Comparison of ENCODE assay signal across 2 cellular contexts in the genomic region with DNA sequence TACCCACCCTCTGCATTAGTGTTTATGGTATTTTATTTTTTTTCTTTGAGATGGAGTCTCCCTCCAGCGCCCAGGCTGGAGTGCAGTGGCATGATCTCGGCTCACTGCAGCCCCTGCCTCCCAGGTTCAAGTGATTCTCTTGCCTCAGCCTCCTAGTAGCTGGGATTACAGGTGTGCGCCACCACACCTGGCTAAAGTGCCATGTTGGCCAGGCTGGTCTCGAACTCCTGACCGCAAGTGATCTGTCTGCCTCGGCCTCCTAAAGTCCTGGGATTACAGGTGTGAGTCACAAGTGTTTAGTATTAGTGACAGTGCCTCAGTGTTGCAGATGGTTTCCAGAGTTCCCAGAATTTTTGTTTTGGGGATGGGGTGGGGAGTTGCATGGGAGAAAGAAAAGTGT.
TF ChIP-seq lines count a peak whose summit lies in the region.

No MANE protein-coding gene starts in this region.

TF ChIP-seq in GM23338, 12 proteins besides CTCF, POLR2A, EP300 and RAD21:
- TF ChIP-seq, protein P1, sequence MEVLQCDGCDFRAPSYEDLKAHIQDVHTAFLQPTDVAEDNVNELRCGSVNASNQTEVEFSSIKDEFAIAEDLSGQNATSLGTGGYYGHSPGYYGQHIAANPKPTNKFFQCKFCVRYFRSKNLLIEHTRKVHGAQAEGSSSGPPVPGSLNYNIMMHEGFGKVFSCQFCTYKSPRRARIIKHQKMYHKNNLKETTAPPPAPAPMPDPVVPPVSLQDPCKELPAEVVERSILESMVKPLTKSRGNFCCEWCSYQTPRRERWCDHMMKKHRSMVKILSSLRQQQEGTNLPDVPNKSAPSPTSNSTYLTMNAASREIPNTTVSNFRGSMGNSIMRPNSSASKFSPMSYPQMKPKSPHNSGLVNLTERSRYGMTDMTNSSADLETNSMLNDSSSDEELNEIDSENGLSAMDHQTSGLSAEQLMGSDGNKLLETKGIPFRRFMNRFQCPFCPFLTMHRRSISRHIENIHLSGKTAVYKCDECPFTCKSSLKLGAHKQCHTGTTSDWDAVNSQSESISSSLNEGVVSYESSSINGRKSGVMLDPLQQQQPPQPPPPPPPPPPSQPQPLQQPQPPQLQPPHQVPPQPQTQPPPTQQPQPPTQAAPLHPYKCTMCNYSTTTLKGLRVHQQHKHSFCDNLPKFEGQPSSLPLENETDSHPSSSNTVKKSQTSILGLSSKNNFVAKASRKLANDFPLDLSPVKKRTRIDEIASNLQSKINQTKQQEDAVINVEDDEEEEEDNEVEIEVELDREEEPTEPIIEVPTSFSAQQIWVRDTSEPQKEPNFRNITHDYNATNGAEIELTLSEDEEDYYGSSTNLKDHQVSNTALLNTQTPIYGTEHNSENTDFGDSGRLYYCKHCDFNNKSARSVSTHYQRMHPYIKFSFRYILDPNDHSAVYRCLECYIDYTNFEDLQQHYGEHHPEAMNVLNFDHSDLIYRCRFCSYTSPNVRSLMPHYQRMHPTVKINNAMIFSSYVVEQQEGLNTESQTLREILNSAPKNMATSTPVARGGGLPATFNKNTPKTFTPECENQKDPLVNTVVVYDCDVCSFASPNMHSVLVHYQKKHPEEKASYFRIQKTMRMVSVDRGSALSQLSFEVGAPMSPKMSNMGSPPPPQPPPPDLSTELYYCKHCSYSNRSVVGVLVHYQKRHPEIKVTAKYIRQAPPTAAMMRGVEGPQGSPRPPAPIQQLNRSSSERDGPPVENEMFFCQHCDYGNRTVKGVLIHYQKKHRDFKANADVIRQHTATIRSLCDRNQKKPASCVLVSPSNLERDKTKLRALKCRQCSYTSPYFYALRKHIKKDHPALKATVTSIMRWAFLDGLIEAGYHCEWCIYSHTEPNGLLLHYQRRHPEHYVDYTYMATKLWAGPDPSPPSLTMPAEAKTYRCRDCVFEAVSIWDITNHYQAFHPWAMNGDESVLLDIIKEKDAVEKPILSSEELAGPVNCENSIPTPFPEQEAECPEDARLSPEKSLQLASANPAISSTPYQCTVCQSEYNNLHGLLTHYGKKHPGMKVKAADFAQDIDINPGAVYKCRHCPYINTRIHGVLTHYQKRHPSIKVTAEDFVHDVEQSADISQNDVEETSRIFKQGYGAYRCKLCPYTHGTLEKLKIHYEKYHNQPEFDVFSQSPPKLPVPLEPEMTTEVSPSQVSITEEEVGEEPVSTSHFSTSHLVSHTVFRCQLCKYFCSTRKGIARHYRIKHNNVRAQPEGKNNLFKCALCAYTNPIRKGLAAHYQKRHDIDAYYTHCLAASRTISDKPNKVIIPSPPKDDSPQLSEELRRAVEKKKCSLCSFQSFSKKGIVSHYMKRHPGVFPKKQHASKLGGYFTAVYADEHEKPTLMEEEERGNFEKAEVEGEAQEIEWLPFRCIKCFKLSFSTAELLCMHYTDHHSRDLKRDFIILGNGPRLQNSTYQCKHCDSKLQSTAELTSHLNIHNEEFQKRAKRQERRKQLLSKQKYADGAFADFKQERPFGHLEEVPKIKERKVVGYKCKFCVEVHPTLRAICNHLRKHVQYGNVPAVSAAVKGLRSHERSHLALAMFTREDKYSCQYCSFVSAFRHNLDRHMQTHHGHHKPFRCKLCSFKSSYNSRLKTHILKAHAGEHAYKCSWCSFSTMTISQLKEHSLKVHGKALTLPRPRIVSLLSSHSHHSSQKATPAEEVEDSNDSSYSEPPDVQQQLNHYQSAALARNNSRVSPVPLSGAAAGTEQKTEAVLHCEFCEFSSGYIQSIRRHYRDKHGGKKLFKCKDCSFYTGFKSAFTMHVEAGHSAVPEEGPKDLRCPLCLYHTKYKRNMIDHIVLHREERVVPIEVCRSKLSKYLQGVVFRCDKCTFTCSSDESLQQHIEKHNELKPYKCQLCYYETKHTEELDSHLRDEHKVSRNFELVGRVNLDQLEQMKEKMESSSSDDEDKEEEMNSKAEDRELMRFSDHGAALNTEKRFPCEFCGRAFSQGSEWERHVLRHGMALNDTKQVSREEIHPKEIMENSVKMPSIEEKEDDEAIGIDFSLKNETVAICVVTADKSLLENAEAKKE (CRISPR knock-in tag; IDR thresholded peaks at IDR 0.05), result no peak
- no peak for TF ChIP-seq ZNF114 (CRISPR knock-in tag; IDR thresholded peaks at IDR 0.05)
- no peak for TF ChIP-seq EZH2phosphoT487 (IDR thresholded peaks at IDR 0.05; ENCODE audit: unreplicated experiment)
- no peak for TF ChIP-seq ZNF331 (CRISPR knock-in tag; IDR thresholded peaks at IDR 0.05; ENCODE audit: low read depth)
- TF ChIP-seq, protein P2, sequence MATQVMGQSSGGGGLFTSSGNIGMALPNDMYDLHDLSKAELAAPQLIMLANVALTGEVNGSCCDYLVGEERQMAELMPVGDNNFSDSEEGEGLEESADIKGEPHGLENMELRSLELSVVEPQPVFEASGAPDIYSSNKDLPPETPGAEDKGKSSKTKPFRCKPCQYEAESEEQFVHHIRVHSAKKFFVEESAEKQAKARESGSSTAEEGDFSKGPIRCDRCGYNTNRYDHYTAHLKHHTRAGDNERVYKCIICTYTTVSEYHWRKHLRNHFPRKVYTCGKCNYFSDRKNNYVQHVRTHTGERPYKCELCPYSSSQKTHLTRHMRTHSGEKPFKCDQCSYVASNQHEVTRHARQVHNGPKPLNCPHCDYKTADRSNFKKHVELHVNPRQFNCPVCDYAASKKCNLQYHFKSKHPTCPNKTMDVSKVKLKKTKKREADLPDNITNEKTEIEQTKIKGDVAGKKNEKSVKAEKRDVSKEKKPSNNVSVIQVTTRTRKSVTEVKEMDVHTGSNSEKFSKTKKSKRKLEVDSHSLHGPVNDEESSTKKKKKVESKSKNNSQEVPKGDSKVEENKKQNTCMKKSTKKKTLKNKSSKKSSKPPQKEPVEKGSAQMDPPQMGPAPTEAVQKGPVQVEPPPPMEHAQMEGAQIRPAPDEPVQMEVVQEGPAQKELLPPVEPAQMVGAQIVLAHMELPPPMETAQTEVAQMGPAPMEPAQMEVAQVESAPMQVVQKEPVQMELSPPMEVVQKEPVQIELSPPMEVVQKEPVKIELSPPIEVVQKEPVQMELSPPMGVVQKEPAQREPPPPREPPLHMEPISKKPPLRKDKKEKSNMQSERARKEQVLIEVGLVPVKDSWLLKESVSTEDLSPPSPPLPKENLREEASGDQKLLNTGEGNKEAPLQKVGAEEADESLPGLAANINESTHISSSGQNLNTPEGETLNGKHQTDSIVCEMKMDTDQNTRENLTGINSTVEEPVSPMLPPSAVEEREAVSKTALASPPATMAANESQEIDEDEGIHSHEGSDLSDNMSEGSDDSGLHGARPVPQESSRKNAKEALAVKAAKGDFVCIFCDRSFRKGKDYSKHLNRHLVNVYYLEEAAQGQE (IDR thresholded peaks at IDR 0.05; ENCODE audit: unreplicated experiment), result no peak
- TF ChIP-seq POLR2AphosphoS5 (IDR thresholded peaks at IDR 0.05; ENCODE audit: low read depth), result peak; percentile 68
- TF ChIP-seq EZH2 (IDR thresholded peaks at IDR 0.05; ENCODE audit: low read depth, unreplicated experiment), result no peak
- no peak for TF ChIP-seq JUNB (IDR thresholded peaks at IDR 0.05; ENCODE audit: unreplicated experiment)

TF ChIP-seq in WTC11, 78 proteins besides CTCF, POLR2A, EP300 and RAD21 (continued from another document):
- TF ChIP-seq, protein P3, sequence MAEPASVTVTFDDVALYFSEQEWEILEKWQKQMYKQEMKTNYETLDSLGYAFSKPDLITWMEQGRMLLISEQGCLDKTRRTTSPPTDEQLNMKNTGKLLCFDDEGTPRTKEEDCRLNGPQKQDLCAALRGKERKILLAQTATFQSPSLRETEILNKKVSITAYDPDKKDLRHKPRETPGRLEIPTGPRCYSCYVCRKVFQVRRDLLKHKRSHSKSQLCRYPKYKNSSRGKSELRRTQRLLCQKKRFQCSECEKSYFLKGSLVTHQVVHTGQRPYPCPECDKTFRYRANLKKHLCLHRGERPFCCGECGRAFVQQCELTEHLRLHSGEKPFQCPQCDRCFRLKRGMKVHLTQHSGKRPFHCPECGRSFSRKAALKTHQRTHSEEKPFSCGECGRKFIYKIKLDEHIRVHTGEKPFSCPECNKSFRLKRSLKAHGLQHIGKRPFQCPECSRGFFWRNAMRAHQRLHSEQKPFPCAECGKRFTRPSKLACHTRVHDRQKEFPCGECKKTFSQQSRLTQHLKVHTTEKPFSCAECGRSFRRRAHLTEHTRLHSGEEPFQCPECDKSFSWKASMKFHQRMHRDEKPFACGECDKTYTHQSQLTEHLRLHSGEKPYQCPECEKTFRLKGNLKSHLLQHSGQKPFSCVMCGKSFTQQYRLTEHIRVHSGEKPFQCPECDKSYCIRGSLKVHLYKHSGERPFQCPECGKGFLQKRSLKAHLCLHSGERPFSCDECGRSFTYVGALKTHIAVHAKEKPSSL (CRISPR knock-in tag; conservative IDR thresholded peaks at IDR 0.05), result 0 out of 2 replicates have a peak, but pooled peaks have one; percentile 52
- TF ChIP-seq CBFB (CRISPR knock-in tag; IDR thresholded peaks at IDR 0.05; ENCODE audit: low read depth) (no peak), ATF1 (CRISPR knock-in tag; IDR thresholded peaks at IDR 0.05) (no peak), NFATC4 (CRISPR knock-in tag; IDR thresholded peaks at IDR 0.05) (peak; percentile 61; the same call in 1 of the 2 replicates), ELF4 (CRISPR knock-in tag; IDR thresholded peaks at IDR 0.05; ENCODE audit: low read depth) (no peak), TEAD4 (CRISPR knock-in tag; IDR thresholded peaks at IDR 0.05) (no peak), ZNF232 (CRISPR knock-in tag; IDR thresholded peaks at IDR 0.05) (no peak), NR1H2 (CRISPR knock-in tag; IDR thresholded peaks at IDR 0.05) (no peak), IRF2 (CRISPR knock-in tag; IDR thresholded peaks at IDR 0.05; ENCODE audit: borderline replicate concordance, low read depth) (no peak), FOXK1 (CRISPR knock-in tag; IDR thresholded peaks at IDR 0.05) (no peak), PRRX2 (CRISPR knock-in tag; IDR thresholded peaks at IDR 0.05) (0 out of 2 replicates have a peak, but pooled peaks have one; percentile 64), NR3C1 (CRISPR knock-in tag; conservative IDR thresholded peaks at IDR 0.05; ENCODE audit: low read depth) (no peak), ZNF121 (CRISPR knock-in tag; IDR thresholded peaks at IDR 0.05) (no peak), RORB (CRISPR knock-in tag; IDR thresholded peaks at IDR 0.05) (no peak)
- TF ChIP-seq, protein P4, sequence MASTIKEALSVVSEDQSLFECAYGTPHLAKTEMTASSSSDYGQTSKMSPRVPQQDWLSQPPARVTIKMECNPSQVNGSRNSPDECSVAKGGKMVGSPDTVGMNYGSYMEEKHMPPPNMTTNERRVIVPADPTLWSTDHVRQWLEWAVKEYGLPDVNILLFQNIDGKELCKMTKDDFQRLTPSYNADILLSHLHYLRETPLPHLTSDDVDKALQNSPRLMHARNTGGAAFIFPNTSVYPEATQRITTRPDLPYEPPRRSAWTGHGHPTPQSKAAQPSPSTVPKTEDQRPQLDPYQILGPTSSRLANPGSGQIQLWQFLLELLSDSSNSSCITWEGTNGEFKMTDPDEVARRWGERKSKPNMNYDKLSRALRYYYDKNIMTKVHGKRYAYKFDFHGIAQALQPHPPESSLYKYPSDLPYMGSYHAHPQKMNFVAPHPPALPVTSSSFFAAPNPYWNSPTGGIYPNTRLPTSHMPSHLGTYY (CRISPR knock-in tag; IDR thresholded peaks at IDR 0.05), result no peak
- TF ChIP-seq, protein P5, sequence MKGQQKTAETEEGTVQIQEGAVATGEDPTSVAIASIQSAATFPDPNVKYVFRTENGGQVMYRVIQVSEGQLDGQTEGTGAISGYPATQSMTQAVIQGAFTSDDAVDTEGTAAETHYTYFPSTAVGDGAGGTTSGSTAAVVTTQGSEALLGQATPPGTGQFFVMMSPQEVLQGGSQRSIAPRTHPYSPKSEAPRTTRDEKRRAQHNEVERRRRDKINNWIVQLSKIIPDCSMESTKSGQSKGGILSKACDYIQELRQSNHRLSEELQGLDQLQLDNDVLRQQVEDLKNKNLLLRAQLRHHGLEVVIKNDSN (CRISPR knock-in tag; IDR thresholded peaks at IDR 0.05), result 0 out of 2 replicates have a peak, but pooled peaks have one; percentile 11
- TF ChIP-seq, protein P6, sequence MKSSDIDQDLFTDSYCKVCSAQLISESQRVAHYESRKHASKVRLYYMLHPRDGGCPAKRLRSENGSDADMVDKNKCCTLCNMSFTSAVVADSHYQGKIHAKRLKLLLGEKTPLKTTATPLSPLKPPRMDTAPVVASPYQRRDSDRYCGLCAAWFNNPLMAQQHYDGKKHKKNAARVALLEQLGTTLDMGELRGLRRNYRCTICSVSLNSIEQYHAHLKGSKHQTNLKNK (CRISPR knock-in tag; IDR thresholded peaks at IDR 0.05), result no peak
- TF ChIP-seq, protein P7, sequence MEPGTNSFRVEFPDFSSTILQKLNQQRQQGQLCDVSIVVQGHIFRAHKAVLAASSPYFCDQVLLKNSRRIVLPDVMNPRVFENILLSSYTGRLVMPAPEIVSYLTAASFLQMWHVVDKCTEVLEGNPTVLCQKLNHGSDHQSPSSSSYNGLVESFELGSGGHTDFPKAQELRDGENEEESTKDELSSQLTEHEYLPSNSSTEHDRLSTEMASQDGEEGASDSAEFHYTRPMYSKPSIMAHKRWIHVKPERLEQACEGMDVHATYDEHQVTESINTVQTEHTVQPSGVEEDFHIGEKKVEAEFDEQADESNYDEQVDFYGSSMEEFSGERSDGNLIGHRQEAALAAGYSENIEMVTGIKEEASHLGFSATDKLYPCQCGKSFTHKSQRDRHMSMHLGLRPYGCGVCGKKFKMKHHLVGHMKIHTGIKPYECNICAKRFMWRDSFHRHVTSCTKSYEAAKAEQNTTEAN (CRISPR knock-in tag; IDR thresholded peaks at IDR 0.05), result no peak
